ENCODE assay signal across 1 cellular context in genomic region chr15:56831467-56831866, GRCh38.
TF ChIP-seq lines count a peak whose summit lies in the region.

No MANE protein-coding gene starts in this region.

TF ChIP-seq in WTC11, 78 proteins besides CTCF, POLR2A, EP300 and RAD21 (continued from another document):
- TF ChIP-seq, protein P1, sequence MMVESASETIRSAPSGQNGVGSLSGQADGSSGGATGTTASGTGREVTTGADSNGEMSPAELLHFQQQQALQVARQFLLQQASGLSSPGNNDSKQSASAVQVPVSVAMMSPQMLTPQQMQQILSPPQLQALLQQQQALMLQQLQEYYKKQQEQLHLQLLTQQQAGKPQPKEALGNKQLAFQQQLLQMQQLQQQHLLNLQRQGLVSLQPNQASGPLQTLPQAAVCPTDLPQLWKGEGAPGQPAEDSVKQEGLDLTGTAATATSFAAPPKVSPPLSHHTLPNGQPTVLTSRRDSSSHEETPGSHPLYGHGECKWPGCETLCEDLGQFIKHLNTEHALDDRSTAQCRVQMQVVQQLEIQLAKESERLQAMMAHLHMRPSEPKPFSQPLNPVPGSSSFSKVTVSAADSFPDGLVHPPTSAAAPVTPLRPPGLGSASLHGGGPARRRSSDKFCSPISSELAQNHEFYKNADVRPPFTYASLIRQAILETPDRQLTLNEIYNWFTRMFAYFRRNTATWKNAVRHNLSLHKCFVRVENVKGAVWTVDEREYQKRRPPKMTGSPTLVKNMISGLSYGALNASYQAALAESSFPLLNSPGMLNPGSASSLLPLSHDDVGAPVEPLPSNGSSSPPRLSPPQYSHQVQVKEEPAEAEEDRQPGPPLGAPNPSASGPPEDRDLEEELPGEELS (CRISPR knock-in tag; IDR thresholded peaks at IDR 0.05): no peak
- TF ChIP-seq, protein P2, sequence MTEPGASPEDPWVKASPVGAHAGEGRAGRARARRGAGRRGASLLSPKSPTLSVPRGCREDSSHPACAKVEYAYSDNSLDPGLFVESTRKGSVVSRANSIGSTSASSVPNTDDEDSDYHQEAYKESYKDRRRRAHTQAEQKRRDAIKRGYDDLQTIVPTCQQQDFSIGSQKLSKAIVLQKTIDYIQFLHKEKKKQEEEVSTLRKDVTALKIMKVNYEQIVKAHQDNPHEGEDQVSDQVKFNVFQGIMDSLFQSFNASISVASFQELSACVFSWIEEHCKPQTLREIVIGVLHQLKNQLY (CRISPR knock-in tag; IDR thresholded peaks at IDR 0.05): no peak
- TF ChIP-seq ATF6 (CRISPR knock-in tag; IDR thresholded peaks at IDR 0.05) (no peak), ZNF532 (CRISPR knock-in tag; IDR thresholded peaks at IDR 0.05; ENCODE audit: borderline replicate concordance) (no peak), CBFB (CRISPR knock-in tag; IDR thresholded peaks at IDR 0.05; ENCODE audit: low read depth) (no peak), HMGA2 (CRISPR knock-in tag; IDR thresholded peaks at IDR 0.05) (no peak), FOXK1 (CRISPR knock-in tag; IDR thresholded peaks at IDR 0.05) (no peak), ZNF138 (CRISPR knock-in tag; conservative IDR thresholded peaks at IDR 0.05) (no peak)
- TF ChIP-seq, protein P3, sequence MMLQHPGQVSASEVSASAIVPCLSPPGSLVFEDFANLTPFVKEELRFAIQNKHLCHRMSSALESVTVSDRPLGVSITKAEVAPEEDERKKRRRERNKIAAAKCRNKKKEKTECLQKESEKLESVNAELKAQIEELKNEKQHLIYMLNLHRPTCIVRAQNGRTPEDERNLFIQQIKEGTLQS (CRISPR knock-in tag; conservative IDR thresholded peaks at IDR 0.05): no peak
TF ChIP-seq in WTC11: peak in this region for 0.
